Comparison of ENCODE assay signal across 8 cellular contexts in genomic region chr12:55972906-55973597, GRCh38. TPM values are rescaled to one million over a fixed set of nuclear protein-coding genes. Genes with fewer than 3 reads are reported as not detected.
DNase-seq lines count a peak whose midpoint lies in the region; ATAC-seq, FAIRE-seq and TF ChIP-seq lines count a peak whose summit lies in the region.

No MANE protein-coding gene starts in this region.

- FAIRE-seq in frontal cortex (lab: Jason Lieb, UNC) = no peak

- H3K4me1 ChIP-seq in heart left ventricle (peaks cover 0 to 51% (median 30%) of the 10 kb centered on the region in 12 donors), adrenal gland (replicated peaks in 1 of 2) (peaks cover 14 to 38% of the 10 kb centered on the region in 2 donors)

- no peaks in the 10 kb centered on the region for H3K9me3 ChIP-seq in heart left ventricle
- no peaks in the 10 kb centered on the region for H3K9me3 ChIP-seq in adrenal gland (replicated peaks in 1 of 3)

- H3K27me3 Mint-ChIP-seq in stimulated activated naive CD8-positive, alpha-beta T cell treated with anti-CD3 and anti-CD28 coated beads, Interleukin-15, amount 100 ng/mL, for 72 hours = no peaks in the 10 kb centered on the region

- ATAC-seq in heart left ventricle = peak in 1 of 4 donors; percentile 4
- ATAC-seq in Right ventricle myocardium superior (ENCODE audit: poor library complexity) = no peak
- no peak for ATAC-seq in HG03460 (IDR thresholded peaks at IDR 0.05; ENCODE audit: unreplicated experiment)
- no peak for ATAC-seq in GM18502 (IDR thresholded peaks at IDR 0.05; ENCODE audit: poor library complexity, unreplicated experiment)
- no peak for ATAC-seq in stimulated activated naive CD8-positive, alpha-beta T cell treated with anti-CD3 and anti-CD28 coated beads, Interleukin-15, amount 100 ng/mL, for 72 hours

- 0 to 1% (median 1%) methylated on average over 18 of the region's 18 CpGs for WGBS in heart left ventricle, 4 donors
- WGBS in adrenal gland, 4 donors = 0 to 1% (median 0%) methylated on average over 18 of the region's 18 CpGs

- H3K27ac ChIP-seq in heart left ventricle = peak overlapping the region; percentile 76 to 98 (median 92)
- peak overlapping the region; percentile 86 to 95 (median 91) for H3K27ac ChIP-seq in adrenal gland
- H3K27ac ChIP-seq in layer of hippocampus (ENCODE audit: low read depth, low read length) = peak overlapping the region; percentile 67

- H3K36me3 ChIP-seq in heart left ventricle (peaks cover 0 to 27% (median 0%) of the 10 kb centered on the region in 9 donors), adrenal gland (replicated peaks in 1 of 2) (no peaks in the 10 kb centered on the region)

- peaks cover 39% of the 10 kb centered on the region for H3K4me1 Mint-ChIP-seq in stimulated activated naive CD8-positive, alpha-beta T cell treated with anti-CD3 and anti-CD28 coated beads, Interleukin-15, amount 100 ng/mL, for 72 hours

- DNase-seq in heart left ventricle (no peak), Right ventricle myocardium superior (no peak), adrenal gland (peak in 1 of 7 donors; percentile 19), frontal cortex (ENCODE audit: low spot score in 2 of 2) (no peak)
- DNase-seq in stimulated activated naive CD8-positive, alpha-beta T cell treated with anti-CD3 and anti-CD28 coated beads, Interleukin-15, amount 100 ng/mL, for 72 hours = no peak

- peak in 1 of 2 donors; percentile 75 for TF ChIP-seq POLR2A in heart left ventricle (IDR thresholded peaks at IDR 0.05)
- peak; percentile 86 to 94 for TF ChIP-seq POLR2A in adrenal gland (IDR thresholded peaks at IDR 0.05)

- H3K27me3 ChIP-seq in heart left ventricle (no peaks in the 10 kb centered on the region), adrenal gland (no peaks in the 10 kb centered on the region), layer of hippocampus (ENCODE audit: control insufficient read depth, insufficient read depth, low read length) (no peaks in the 10 kb centered on the region)

- no peaks in the 10 kb centered on the region for H3K9me3 Mint-ChIP-seq in stimulated activated naive CD8-positive, alpha-beta T cell treated with anti-CD3 and anti-CD28 coated beads, Interleukin-15, amount 100 ng/mL, for 72 hours

- H3K27ac Mint-ChIP-seq in stimulated activated naive CD8-positive, alpha-beta T cell treated with anti-CD3 and anti-CD28 coated beads, Interleukin-15, amount 100 ng/mL, for 72 hours = no peak overlapping the region

- H3K4me3 ChIP-seq in heart left ventricle (peak overlapping the region; percentile 22 to 95 (median 70)), adrenal gland (peak overlapping the region; percentile 28 to 64 (median 38))

- H3K4me3 Mint-ChIP-seq in stimulated activated naive CD8-positive, alpha-beta T cell treated with anti-CD3 and anti-CD28 coated beads, Interleukin-15, amount 100 ng/mL, for 72 hours = no peak overlapping the region

- intact Hi-C loops in heart left ventricle (cut with DNase I) (loop anchor here in 2 of 10 donors (5.0 kb wide), 3 partner anchors 41 to 156 kb away; partner anchors contain the start of genes DGKA (in 1 of the 2), ORMDL2 (in 1 of the 2), PYM1 (in 1 of the 2) and SARNP (in 1 of the 2)), Right ventricle myocardium superior (cut with DNase I) (no loop called here), adrenal gland (cut with DNase I) (no loop called here)

- no peak for TF ChIP-seq CTCF in heart left ventricle (IDR thresholded peaks at IDR 0.05)
- peak in 1 of 6 experiments; percentile 16 for TF ChIP-seq CTCF in adrenal gland (IDR thresholded peaks at IDR 0.05)

RNA-seq across cellular contexts. Expression of gene RAB5B, which starts 0.8 kb away (rescaled TPM):
- total RNA-seq in heart left ventricle (100 to 1,000 TPM in 8 of 9 donors, 10 to 100 TPM in 1; 97.5 to 135 (median 119) TPM), Right ventricle myocardium superior (111 TPM), adrenal gland (100 to 1,000 TPM in 5 of 8 donors, 10 to 100 TPM in 3; 77.6 to 134 (median 112) TPM), frontal cortex (33.0 TPM)
- polyA plus RNA-seq in heart left ventricle (10 to 100 TPM; 57.5 to 86.5 TPM), adrenal gland (100 to 1,000 TPM in 1 of 3 donors, 10 to 100 TPM in 2; 34.4 to 137 (median 43.6) TPM)

RNA-seq across cellular contexts. Expression of gene CDK2, which starts 6.4 kb away (rescaled TPM):
- total RNA-seq in heart left ventricle (10 to 100 TPM in 6 of 9 donors, 1 to 10 TPM in 3; 3.7 to 16.7 (median 11.3) TPM), Right ventricle myocardium superior (7.9 TPM), adrenal gland (10 to 100 TPM in 7 of 8 donors, 1 to 10 TPM in 1; 6.3 to 22.8 (median 18.4) TPM), frontal cortex (5.3 TPM)
- polyA plus RNA-seq in heart left ventricle (10 to 100 TPM in 1 of 2 donors, 1 to 10 TPM in 1; 4.1 to 23.5 TPM), adrenal gland (10 to 100 TPM in 1 of 3 donors, 1 to 10 TPM in 2; 6.0 to 16.5 (median 9.2) TPM)

RNA-seq across cellular contexts. Expression of gene PMEL, which starts 7.2 kb away (rescaled TPM):
- total RNA-seq in heart left ventricle = 1 to 10 TPM in 3 of 9 donors, under 1 TPM in 5, not detected in 1; 0.56 to 1.3 (median 0.73) TPM
- under 1 TPM; 0.23 to 0.49 TPM for polyA plus RNA-seq in heart left ventricle
- 0.83 TPM for total RNA-seq in Right ventricle myocardium superior
- 1 to 10 TPM in 5 of 8 donors, under 1 TPM in 2, not detected in 1; 0.35 to 3.8 (median 1.3) TPM for total RNA-seq in adrenal gland
- polyA plus RNA-seq in adrenal gland = 1 to 10 TPM in 2 of 3 donors, under 1 TPM in 1; 0.77 to 1.5 (median 1.0) TPM
- not detected for total RNA-seq in frontal cortex

RNA-seq across cellular contexts. Expression of gene SUOX, which starts 24.0 kb away (rescaled TPM):
- total RNA-seq in heart left ventricle (10 to 100 TPM; 25.0 to 59.5 (median 32.0) TPM), Right ventricle myocardium superior (29.7 TPM), adrenal gland (10 to 100 TPM; 50.9 to 72.6 (median 57.3) TPM), frontal cortex (8.2 TPM)
- polyA plus RNA-seq in heart left ventricle (10 to 100 TPM; 26.2 to 28.6 TPM), adrenal gland (10 to 100 TPM; 27.7 to 49.7 (median 37.1) TPM)

RNA-seq across cellular contexts. Expression of gene DGKA, which starts 42.1 kb away (rescaled TPM):
- 10 to 100 TPM in 4 of 9 donors, 1 to 10 TPM in 5; 5.3 to 27.8 (median 9.6) TPM for total RNA-seq in heart left ventricle
- 1 to 10 TPM; 7.6 to 7.8 TPM for polyA plus RNA-seq in heart left ventricle
- 9.5 TPM for total RNA-seq in Right ventricle myocardium superior
- 100 to 1,000 TPM in 1 of 8 donors, 10 to 100 TPM in 7; 16.0 to 116 (median 31.7) TPM for total RNA-seq in adrenal gland
- polyA plus RNA-seq in adrenal gland = 10 to 100 TPM; 21.1 to 99.8 (median 66.2) TPM
- total RNA-seq in frontal cortex = 7.7 TPM
